In the genomic region with DNA sequence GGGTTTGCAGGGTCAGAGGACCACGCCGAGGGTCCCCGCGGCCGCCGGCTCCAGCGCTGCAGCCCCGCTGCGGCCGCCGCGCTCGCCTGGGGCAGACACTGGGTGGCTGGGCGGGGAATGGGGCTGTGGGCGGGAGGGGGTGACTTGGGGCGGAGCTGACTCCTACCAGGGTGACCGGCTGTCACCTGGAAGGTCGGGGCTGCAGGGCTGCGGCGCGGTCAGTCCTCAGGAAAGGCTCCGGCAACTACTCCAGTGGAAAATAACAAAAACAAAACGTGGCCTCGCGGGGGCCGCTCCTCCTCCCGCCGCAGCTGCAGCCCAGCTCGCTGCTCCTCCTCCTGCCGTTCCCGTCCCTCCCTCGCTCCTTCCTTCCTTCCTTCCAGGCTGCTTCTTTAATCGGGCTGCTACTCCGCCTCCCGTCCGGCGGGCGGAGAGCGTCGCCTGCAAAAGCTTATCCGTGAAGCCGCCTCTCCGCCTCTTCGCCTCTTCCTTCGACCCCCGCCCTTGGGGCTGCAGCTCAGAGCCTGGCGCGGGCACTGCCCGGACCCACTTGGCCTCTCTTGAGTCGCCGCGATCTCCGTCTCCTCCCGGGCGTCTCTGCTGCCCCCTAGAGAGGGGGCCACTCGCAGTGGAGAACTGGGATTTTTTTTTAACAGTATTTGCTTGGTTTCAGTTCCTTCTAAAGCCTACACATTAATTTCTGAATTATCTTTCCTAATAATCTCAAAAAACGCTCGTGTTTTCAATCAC, we compare ENCODE assay signal across 7 cellular contexts. TPM values are rescaled to one million over a fixed set of nuclear protein-coding genes. Genes with fewer than 3 reads are reported as not detected.
DNase-seq lines count a peak whose midpoint lies in the region; ATAC-seq, FAIRE-seq and TF ChIP-seq lines count a peak whose summit lies in the region.

A gene with protein sequence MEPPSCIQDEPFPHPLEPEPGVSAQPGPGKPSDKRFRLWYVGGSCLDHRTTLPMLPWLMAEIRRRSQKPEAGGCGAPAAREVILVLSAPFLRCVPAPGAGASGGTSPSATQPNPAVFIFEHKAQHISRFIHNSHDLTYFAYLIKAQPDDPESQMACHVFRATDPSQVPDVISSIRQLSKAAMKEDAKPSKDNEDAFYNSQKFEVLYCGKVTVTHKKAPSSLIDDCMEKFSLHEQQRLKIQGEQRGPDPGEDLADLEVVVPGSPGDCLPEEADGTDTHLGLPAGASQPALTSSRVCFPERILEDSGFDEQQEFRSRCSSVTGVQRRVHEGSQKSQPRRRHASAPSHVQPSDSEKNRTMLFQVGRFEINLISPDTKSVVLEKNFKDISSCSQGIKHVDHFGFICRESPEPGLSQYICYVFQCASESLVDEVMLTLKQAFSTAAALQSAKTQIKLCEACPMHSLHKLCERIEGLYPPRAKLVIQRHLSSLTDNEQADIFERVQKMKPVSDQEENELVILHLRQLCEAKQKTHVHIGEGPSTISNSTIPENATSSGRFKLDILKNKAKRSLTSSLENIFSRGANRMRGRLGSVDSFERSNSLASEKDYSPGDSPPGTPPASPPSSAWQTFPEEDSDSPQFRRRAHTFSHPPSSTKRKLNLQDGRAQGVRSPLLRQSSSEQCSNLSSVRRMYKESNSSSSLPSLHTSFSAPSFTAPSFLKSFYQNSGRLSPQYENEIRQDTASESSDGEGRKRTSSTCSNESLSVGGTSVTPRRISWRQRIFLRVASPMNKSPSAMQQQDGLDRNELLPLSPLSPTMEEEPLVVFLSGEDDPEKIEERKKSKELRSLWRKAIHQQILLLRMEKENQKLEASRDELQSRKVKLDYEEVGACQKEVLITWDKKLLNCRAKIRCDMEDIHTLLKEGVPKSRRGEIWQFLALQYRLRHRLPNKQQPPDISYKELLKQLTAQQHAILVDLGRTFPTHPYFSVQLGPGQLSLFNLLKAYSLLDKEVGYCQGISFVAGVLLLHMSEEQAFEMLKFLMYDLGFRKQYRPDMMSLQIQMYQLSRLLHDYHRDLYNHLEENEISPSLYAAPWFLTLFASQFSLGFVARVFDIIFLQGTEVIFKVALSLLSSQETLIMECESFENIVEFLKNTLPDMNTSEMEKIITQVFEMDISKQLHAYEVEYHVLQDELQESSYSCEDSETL (N-terminal part only) (minus strand): TSS at position 100 of the 750 bp plus-strand sequence. CDS start 402 bp downstream, outside the sequence.

- peak; percentile 55; the same call in 1 of the 2 replicates for TF ChIP-seq POLR2A in GM12892 (IDR thresholded peaks at IDR 0.05; ENCODE audit: low read depth, low read length)

- DNase-seq in GM12892 (ENCODE audit: insufficient read length) (peak; percentile 59), NCI-H1048 (lab: John Stamatoyannopoulos, UW) (peak; percentile 45), SW 1271 (lab: John Stamatoyannopoulos, UW) (peak; percentile 71 to 85), ascending aorta (ENCODE audit: low spot score in 2 of 2) (peak; percentile 28 to 92), right atrium auricular region (ENCODE audit: low spot score) (peak; percentile 78), posterior vena cava (ENCODE audit: low spot score) (peak; percentile 95)

- ATAC-seq in HG02642 (IDR thresholded peaks at IDR 0.05; ENCODE audit: poor library complexity, unreplicated experiment) = peak; percentile 78

- peak; percentile 94 for FAIRE-seq in GM12892 (lab: Jason Lieb, UNC)

- H3K4me3 ChIP-seq in ascending aorta = peak within 1 kb of the TSS; percentile 91 to 95
- peak within 1 kb of the TSS; percentile 82 to 88 for H3K4me3 ChIP-seq in right atrium auricular region

- H3K4me1 ChIP-seq in ascending aorta (no peaks in the 10 kb centered on the region), right atrium auricular region (peaks cover 0 to 19% of the 10 kb centered on the region in 2 donors)

- TF ChIP-seq CTCF in ascending aorta (IDR thresholded peaks at IDR 0.05) (peak; percentile 59 to 90 (median 81)), right atrium auricular region (IDR thresholded peaks at IDR 0.05) (peak; percentile 78 to 89)

- H3K36me3 ChIP-seq in ascending aorta = no peaks in the 10 kb centered on the region
- no peaks in the 10 kb centered on the region for H3K36me3 ChIP-seq in right atrium auricular region

- no peaks in the 10 kb centered on the region for H3K9me3 ChIP-seq in ascending aorta
- no peaks in the 10 kb centered on the region for H3K9me3 ChIP-seq in right atrium auricular region

- H3K27ac ChIP-seq in ascending aorta (peak within 1 kb of the TSS; percentile 56 to 62), right atrium auricular region (peak within 1 kb of the TSS; percentile 79 to 95)

- H3K27me3 ChIP-seq in ascending aorta (no peaks in the 10 kb centered on the region), right atrium auricular region (no peaks in the 10 kb centered on the region)

- intact Hi-C loops in ascending aorta (cut with DNase I) (loop anchor here (1.0 to 2.0 kb wide), 3 partner anchors 57 to 110 kb away; partner anchors contain the start of gene UCHL3), posterior vena cava (cut with DNase I) (loop anchor here (2.0 to 5.0 kb wide), 3 partner anchors 65 to 110 kb away; partner anchors contain the start of gene UCHL3 (in 1 of the 2))

RNA-seq across cellular contexts. Expression of the gene that starts here (rescaled TPM):
- polyA plus RNA-seq in GM12892 (2012; ENCODE audit: missing spikeins) = 34.0 TPM
- total RNA-seq in ascending aorta = 9.5 TPM
- 100 to 1,000 TPM in 1 of 2 donors, 10 to 100 TPM in 1; 64.3 to 162 TPM for total RNA-seq in right atrium auricular region
- 10 to 100 TPM; 14.9 to 20.3 TPM for total RNA-seq in posterior vena cava

Comparison
In these comparisons a context has a peak if more than half of its experiments do, and no peak if none do; other contexts are left out.
1. Peak in every context shown above with its lines: DNase-seq, ATAC-seq, H3K4me3 ChIP-seq and H3K27ac ChIP-seq.
2. DNase-seq: peak in every context shown above with its lines; median percentile 95 in posterior vena cava; 78 in SW 1271; 78 in right atrium auricular region; 60 in ascending aorta; 59 in GM12892; 45 in NCI-H1048.